ENCODE assay signal across 22 cellular contexts in genomic region chr1:15676688-15677661, GRCh38.
"Had no signal": no experiment of that assay in that cellular context is flagged by ENCODE, and none has a peak within 500 bp of the region (broad histone marks: within the 10 kb centered on the region; RNA-seq: fewer than 3 reads in every experiment).

No MANE protein-coding gene starts in this region.

- H3K4me1 ChIP-seq: pancreas, right lobe of liver had no signal

- H3K4me3 Mint-ChIP-seq: activated CD4-positive, alpha-beta T cell treated with anti-CD3 and anti-CD28 coated beads, Interleukin-2, amount 10 ng/mL, durations not matched to agents 7 days and 5 days; activated CD8-positive, alpha-beta T cell treated with anti-CD3 and anti-CD28 coated beads, Interleukin-2, amount 10 ng/mL, durations not matched to agents 7 days and 5 days; activated naive CD4-positive, alpha-beta T cell treated with anti-CD3 and anti-CD28 coated beads, Interleukin-2, amount 50 U/mL, for 24 hours; natural killer cell treated with Interleukin-12 subunit alpha and Interleukin-12 subunit beta and Interleukin-15 and Interleukin-18, amount 100 ng/mL, for 72 hours; stimulated activated naive CD8-positive, alpha-beta T cell treated with anti-CD3 and anti-CD28 coated beads, Interleukin-15, amount 100 ng/mL, for 72 hours; T-helper 2 cell treated with Interferon-gamma antibody and Interleukin-4, amounts not matched to agents 5 μg/mL and 100 μg/mL, for 36 hours had no signal

- DNase-seq: activated CD4-positive, alpha-beta T cell treated with anti-CD3 and anti-CD28 coated beads, Interleukin-2, amount 10 ng/mL, durations not matched to agents 7 days and 5 days; activated CD8-positive, alpha-beta memory T cell treated with anti-CD3 and anti-CD28 coated beads, Interleukin-2, amount 50 U/mL, for 48 hours; activated CD8-positive, alpha-beta T cell treated with anti-CD3 and anti-CD28 coated beads, Interleukin-2, amount 10 ng/mL, durations not matched to agents 7 days and 5 days; activated effector memory CD4-positive, alpha-beta T cell treated with Interleukin-2 at 50 U/mL for 16 hours; activated T-cell treated with anti-CD3 and anti-CD28 coated beads, Interleukin-2, amount 50 U/mL, for 48 hours; cerebellar nuclear complex; effector CD4-positive, alpha-beta T cell; esophagus squamous epithelium; heart right ventricle; pancreas; right lobe of liver; small intestine; stimulated activated CD4-positive, alpha-beta T cell treated with anti-CD3 and anti-CD28 coated beads, Interleukin-4, amount 100 ng/mL, for 1 hour; stimulated activated naive CD8-positive, alpha-beta T cell treated with anti-CD3 and anti-CD28 coated beads, Interleukin-15, amount 100 ng/mL, for 72 hours had no signal

- H3K27me3 Mint-ChIP-seq: activated naive CD4-positive, alpha-beta T cell treated with anti-CD3 and anti-CD28 coated beads, Interleukin-2, amount 50 U/mL, for 24 hours; stimulated activated naive CD8-positive, alpha-beta T cell treated with anti-CD3 and anti-CD28 coated beads, Interleukin-15, amount 100 ng/mL, for 72 hours had no signal

- H3K9me3 Mint-ChIP-seq: activated naive CD4-positive, alpha-beta T cell treated with anti-CD3 and anti-CD28 coated beads, Interleukin-2, amount 50 U/mL, for 24 hours; natural killer cell treated with Interleukin-12 subunit alpha and Interleukin-12 subunit beta and Interleukin-15 and Interleukin-18, amount 100 ng/mL, for 72 hours; stimulated activated naive CD8-positive, alpha-beta T cell treated with anti-CD3 and anti-CD28 coated beads, Interleukin-15, amount 100 ng/mL, for 72 hours; T-helper 2 cell treated with Interferon-gamma antibody and Interleukin-4, amounts not matched to agents 5 μg/mL and 100 μg/mL, for 36 hours had no signal

- H3K27me3 ChIP-seq: ascending aorta, breast epithelium, esophagus squamous epithelium, heart right ventricle, neutrophil, pancreas, right lobe of liver, upper lobe of left lung had no signal

- H3K27ac Mint-ChIP-seq: activated CD4-positive, alpha-beta T cell treated with anti-CD3 and anti-CD28 coated beads, Interleukin-2, amount 10 ng/mL, durations not matched to agents 7 days and 5 days; activated CD8-positive, alpha-beta T cell treated with anti-CD3 and anti-CD28 coated beads, Interleukin-2, amount 10 ng/mL, durations not matched to agents 7 days and 5 days; activated naive CD4-positive, alpha-beta T cell treated with anti-CD3 and anti-CD28 coated beads, Interleukin-2, amount 50 U/mL, for 24 hours; T-helper 2 cell treated with Interferon-gamma antibody and Interleukin-4, amounts not matched to agents 5 μg/mL and 100 μg/mL, for 36 hours had no signal

- H3K36me3 Mint-ChIP-seq: activated naive CD4-positive, alpha-beta T cell treated with anti-CD3 and anti-CD28 coated beads, Interleukin-2, amount 50 U/mL, for 24 hours; natural killer cell treated with Interleukin-12 subunit alpha and Interleukin-12 subunit beta and Interleukin-15 and Interleukin-18, amount 100 ng/mL, for 72 hours had no signal

- H3K9me3 ChIP-seq: ascending aorta, breast epithelium, esophagus squamous epithelium, heart right ventricle, neutrophil, pancreas, right lobe of liver, upper lobe of left lung had no signal

- H3K4me3 ChIP-seq: ascending aorta, breast epithelium, esophagus squamous epithelium, heart right ventricle, pancreas, right lobe of liver, upper lobe of left lung had no signal

- H3K27ac ChIP-seq: ascending aorta, breast epithelium, esophagus squamous epithelium, heart right ventricle, neutrophil, pancreas, right lobe of liver had no signal

- ATAC-seq: activated CD4-positive, CD25-positive, alpha-beta regulatory T cell treated with anti-CD3 and anti-CD28 coated beads, Interleukin-2, amount 50 U/mL, for 24 hours; activated CD8-positive, alpha-beta T cell treated with anti-CD3 and anti-CD28 coated beads, Interleukin-2, amount 10 ng/mL, durations not matched to agents 7 days and 5 days; heart right ventricle; natural killer cell treated with Interleukin-12 subunit alpha and Interleukin-12 subunit beta and Interleukin-15 and Interleukin-18, amount 100 ng/mL, for 72 hours; stimulated activated naive CD8-positive, alpha-beta T cell treated with anti-CD3 and anti-CD28 coated beads, Interleukin-15, amount 100 ng/mL, for 72 hours had no signal

- H3K36me3 ChIP-seq: ascending aorta, breast epithelium, esophagus squamous epithelium, heart right ventricle, neutrophil, pancreas, right lobe of liver, upper lobe of left lung had no signal
